8 cellular contexts compared by ENCODE assay signal in genomic region chr13:25046985-25047660, GRCh38. TPM values are rescaled to one million over a fixed set of nuclear protein-coding genes. Genes with fewer than 3 reads are reported as not detected.
A peak's percentile ranks its signal among the peaks of the same experiment; 100 is the strongest.
DNase-seq lines count a peak whose midpoint lies in the region; FAIRE-seq and TF ChIP-seq lines count a peak whose summit lies in the region.

No MANE protein-coding gene starts in this region.

- POLR2A ChIA-PET in A673 (lab: Charles Lee; ENCODE audit: low non-redundant PET), result no interaction called here

- no peak for TF ChIP-seq POLR2A in H54 (IDR thresholded peaks at IDR 0.05; ENCODE audit: low read depth, low read length)

- intact Hi-C loops in A673 (cut with micrococcal nuclease; ENCODE audit: unreplicated experiment), result no loop called here

- WGBS in mesodermal cell (ENCODE audit: insufficient coverage in 2 of 2), 2 experiments, result 0 to 1% methylated on average over 18 to 20 of the region's 43 CpGs

- H3K27ac ChIP-seq in A673 (ENCODE audit: low read depth, low read length, poor library complexity, severe bottlenecking), result no peak overlapping the region
- no peak overlapping the region for H3K27ac ChIP-seq in coronary artery
- H3K27ac ChIP-seq in mesodermal cell (ENCODE audit: low read depth, low read length, severe bottlenecking), result no peak overlapping the region

- FAIRE-seq in H54 (lab: Jason Lieb, UNC), result no peak

- H3K36me3 ChIP-seq in A673 (ENCODE audit: insufficient read depth, low read length, poor library complexity, severe bottlenecking) (no peaks in the 10 kb centered on the region), mesodermal cell (ENCODE audit: control insufficient read depth, insufficient read depth, low read length) (no peaks in the 10 kb centered on the region)

- H3K4me3 ChIP-seq in A673 (ENCODE audit: low read depth, low read length, poor library complexity, severe bottlenecking), result peak overlapping the region; percentile 56
- peak overlapping the region; percentile 72 for H3K4me3 ChIP-seq in coronary artery
- peak overlapping the region; percentile 46 for H3K4me3 ChIP-seq in mesodermal cell (ENCODE audit: extremely low read depth, insufficient read depth, low read length, poor library complexity, severe bottlenecking)

- H3K9me3 ChIP-seq in A673 (ENCODE audit: low read depth, low read length, poor library complexity, severe bottlenecking) (no peaks in the 10 kb centered on the region), mesodermal cell (ENCODE audit: control insufficient read depth, low read length) (peaks cover 9% of the 10 kb centered on the region)

- DNase-seq in A673 (ENCODE audit: low spot score) (peak; percentile 56), HT1080 (ENCODE audit: low read depth) (peak; percentile 36), coronary artery (ENCODE audit: low spot score) (no peak), GF-D8 (lab: John Stamatoyannopoulos, UW) (no peak), H54 (ENCODE audit: insufficient read length, low spot score) (no peak), LoVo (ENCODE audit: low spot score) (no peak)
- DNase-seq in activated CD4-positive, alpha-beta T cell treated with anti-CD3 and anti-CD28 coated beads, Interleukin-2, amount 50 U/mL, for 1 hour, result no peak

- CTCF ChIA-PET in A673 (lab: Charles Lee), result interaction anchor here (0.6 to 1.0 kb wide), 3 partner anchors 10 to 56 kb away, joined by 3 read pairs; no protein-coding TSS in a partner anchor

- TF ChIP-seq CTCF in A673 (conservative IDR thresholded peaks at IDR 0.05; ENCODE audit: low read depth, low read length) (no peak), coronary artery (IDR thresholded peaks at IDR 0.05) (no peak)

- no peaks in the 10 kb centered on the region for H3K4me1 ChIP-seq in A673 (ENCODE audit: insufficient read depth, low read length, poor library complexity, severe bottlenecking)
- H3K4me1 ChIP-seq in mesodermal cell (ENCODE audit: control insufficient read depth, insufficient read depth, low read length, poor library complexity, severe bottlenecking), result no peaks in the 10 kb centered on the region

- BruUV-seq in A673 (replicated peaks; lab: Mats Ljungman, UMichigan), result no TSS peak

- peaks cover 20% of the 10 kb centered on the region for H3K27me3 ChIP-seq in A673 (replicated peaks; ENCODE audit: insufficient read depth, low read depth, low read length, poor library complexity)

RNA-seq across cellular contexts. Expression of gene PABPC3, which starts 48.8 kb away (rescaled TPM):
- 0.24 TPM in 1 of 2 replicates, not detected in the other for total RNA-seq in A673 (2021)
- total RNA-seq in HT1080 (2014; rRNA removed; shearing (Covaris generic)), result 0.20 and 0.27 TPM in 2 replicates
- 0.33 and 0.44 TPM in 2 replicates for polyA plus RNA-seq in HT1080 (2015; cell fraction: cytosol; rRNA removed)
- 0.26 and 0.28 TPM in 2 replicates for polyA plus RNA-seq in HT1080 (2015; cell fraction: nucleus; rRNA removed)
- 0.41 TPM for polyA plus RNA-seq in mesodermal cell (2013, experiment 1 of 2)
- 0.30 TPM for polyA plus RNA-seq in mesodermal cell (2013, experiment 2 of 2)

Comparison
In these comparisons a context has a peak if more than half of its experiments do, and no peak if none do; other contexts are left out.
1. DNase-seq: peak in A673 (single experiment) and HT1080 (single experiment); none in coronary artery (single experiment), GF-D8 (single experiment), H54 (single experiment), activated CD4-positive, alpha-beta T cell treated with anti-CD3 and anti-CD28 coated beads, Interleukin-2, amount 50 U/mL, for 1 hour (single experiment) and LoVo (single experiment).
2. Peak in every context shown above with its lines, with median percentiles within 50 percentile points of each other: H3K4me3 ChIP-seq.